In the genomic region with DNA sequence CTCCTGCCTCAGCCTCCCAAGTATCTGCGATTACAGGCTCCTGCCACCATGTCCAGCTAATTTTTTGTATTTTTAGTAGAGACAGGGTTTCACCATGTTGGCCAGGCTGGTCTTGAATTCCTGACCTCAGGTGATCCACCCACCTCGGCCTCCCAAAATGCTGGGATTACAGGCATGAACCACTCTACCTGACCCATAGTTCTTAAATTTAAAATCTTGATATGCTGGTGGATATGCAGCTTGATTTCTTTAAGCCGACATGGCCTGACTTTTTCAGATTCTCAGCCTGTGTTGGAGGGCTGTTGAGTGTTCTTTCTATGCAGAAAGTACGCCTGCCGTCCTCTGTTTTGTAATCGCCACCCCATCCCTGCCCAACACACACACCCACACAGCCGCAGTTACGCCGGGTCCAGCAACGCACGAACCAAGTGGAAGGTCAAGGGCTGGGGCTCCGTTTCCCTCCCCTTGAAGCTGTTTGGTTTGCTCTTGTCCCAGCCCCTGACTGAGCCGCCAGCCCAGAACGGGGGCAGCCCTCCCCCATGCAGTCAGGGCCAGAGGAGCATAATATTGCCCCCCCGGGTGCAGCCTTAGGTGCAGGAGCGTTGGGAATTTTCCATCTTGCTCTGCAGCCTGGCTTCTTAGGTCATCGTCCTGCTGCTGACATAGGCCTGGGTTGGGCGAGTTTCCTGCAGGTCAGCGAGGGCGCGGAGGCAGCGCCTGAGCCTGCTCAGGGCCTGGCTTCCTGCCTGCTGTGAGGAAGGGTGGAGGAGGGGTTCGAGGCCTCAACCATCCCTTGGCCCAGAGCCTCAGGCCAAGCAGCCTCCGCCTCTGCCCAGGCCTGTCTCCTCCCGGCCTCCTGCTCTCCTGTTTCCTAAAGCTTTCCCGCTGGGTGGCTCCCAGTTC, we compare ENCODE assay signal across 1 cellular context.
TF ChIP-seq lines count a peak whose summit lies in the region.

No MANE protein-coding gene starts in this region.

TF ChIP-seq in HepG2, 621 proteins besides CTCF, POLR2A, EP300 and RAD21 (continued from another document and continues in another):
- TF ChIP-seq MLX (CRISPR knock-in tag; IDR thresholded peaks at IDR 0.05) (peak; percentile 89), KDM5A (IDR thresholded peaks at IDR 0.05; ENCODE audit: borderline replicate concordance, low read length) (peak; percentile 63; the same call in 1 of the 2 replicates), NFE2L1 (CRISPR knock-in tag; IDR thresholded peaks at IDR 0.05; ENCODE audit: borderline replicate concordance) (no peak), RARG (CRISPR knock-in tag; IDR thresholded peaks at IDR 0.05; ENCODE audit: low read depth) (peak; percentile 96), ATF7 (IDR thresholded peaks at IDR 0.05) (no peak), ATF7 (CRISPR knock-in tag; IDR thresholded peaks at IDR 0.05) (peak; percentile 99), ZSCAN5A (CRISPR knock-in tag; IDR thresholded peaks at IDR 0.05; ENCODE audit: borderline replicate concordance) (peak; percentile 98), RBM39 (IDR thresholded peaks at IDR 0.05; ENCODE audit: low read depth, low read length, poor library complexity, severe bottlenecking) (peak; percentile 98), ARID5B (CRISPR knock-in tag; IDR thresholded peaks at IDR 0.05) (peak; percentile 100), NFIC (IDR thresholded peaks at IDR 0.05; ENCODE audit: low read length) (no peak), SATB2 (CRISPR knock-in tag; IDR thresholded peaks at IDR 0.05) (peak; percentile 88), SMYD3 (CRISPR knock-in tag; IDR thresholded peaks at IDR 0.05) (peak; percentile 100), GLMP (CRISPR knock-in tag; IDR thresholded peaks at IDR 0.05; ENCODE audit: borderline replicate concordance) (no peak), ZBTB37 (CRISPR knock-in tag; IDR thresholded peaks at IDR 0.05) (peak; percentile 97), SOX6 (IDR thresholded peaks at IDR 0.05) (no peak), SOX6 (CRISPR knock-in tag; IDR thresholded peaks at IDR 0.05) (peak; percentile 98), MLLT10 (CRISPR knock-in tag; IDR thresholded peaks at IDR 0.05) (no peak), ZNF574 (CRISPR knock-in tag; IDR thresholded peaks at IDR 0.05) (peak; percentile 95), TEAD3 (CRISPR knock-in tag; optimal IDR thresholded peaks at IDR 0.05; ENCODE audit: borderline replicate concordance) (peak; percentile 94), CEBPB (IDR thresholded peaks at IDR 0.05; ENCODE audit: borderline replicate concordance, low read depth, low read length) (peak; percentile 87), TERF1 (CRISPR knock-in tag; IDR thresholded peaks at IDR 0.05) (no peak), FOXA1 (IDR thresholded peaks at IDR 0.05) (no peak), FOXA1 (CRISPR knock-in tag; IDR thresholded peaks at IDR 0.05) (peak; percentile 87), GATAD1 (CRISPR knock-in tag; IDR thresholded peaks at IDR 0.05) (peak; percentile 88), SAFB2 (CRISPR knock-in tag; IDR thresholded peaks at IDR 0.05; ENCODE audit: borderline replicate concordance, low read depth) (peak; percentile 98; the same call in 1 of the 2 replicates), PAF1 (CRISPR knock-in tag; IDR thresholded peaks at IDR 0.05) (no peak), ISX (CRISPR knock-in tag; conservative IDR thresholded peaks at IDR 0.05) (no peak), AGO2 (optimal IDR thresholded peaks at IDR 0.05; ENCODE audit: low read depth, low read length) (peak; percentile 88), ZNF225 (CRISPR knock-in tag; IDR thresholded peaks at IDR 0.05) (peak; percentile 97), ZBTB7B (CRISPR knock-in tag; IDR thresholded peaks at IDR 0.05) (peak; percentile 100), ZFP82 (CRISPR knock-in tag; IDR thresholded peaks at IDR 0.05; ENCODE audit: borderline replicate concordance) (no peak), ZNF44 (CRISPR knock-in tag; IDR thresholded peaks at IDR 0.05) (no peak), KDM3A (CRISPR knock-in tag; IDR thresholded peaks at IDR 0.05; ENCODE audit: low read depth) (peak; percentile 99), MXI1 (IDR thresholded peaks at IDR 0.05; ENCODE audit: borderline replicate concordance, low read depth, low read length) (peak; percentile 42; the same call in 1 of the 3 replicates), THAP11 (CRISPR knock-in tag; IDR thresholded peaks at IDR 0.05) (peak; percentile 89), REXO4 (CRISPR knock-in tag; IDR thresholded peaks at IDR 0.05; ENCODE audit: borderline replicate concordance) (no peak), MED8 (CRISPR knock-in tag; IDR thresholded peaks at IDR 0.05; ENCODE audit: insufficient replicate concordance) (peak; percentile 98)
- TF ChIP-seq, protein P1, sequence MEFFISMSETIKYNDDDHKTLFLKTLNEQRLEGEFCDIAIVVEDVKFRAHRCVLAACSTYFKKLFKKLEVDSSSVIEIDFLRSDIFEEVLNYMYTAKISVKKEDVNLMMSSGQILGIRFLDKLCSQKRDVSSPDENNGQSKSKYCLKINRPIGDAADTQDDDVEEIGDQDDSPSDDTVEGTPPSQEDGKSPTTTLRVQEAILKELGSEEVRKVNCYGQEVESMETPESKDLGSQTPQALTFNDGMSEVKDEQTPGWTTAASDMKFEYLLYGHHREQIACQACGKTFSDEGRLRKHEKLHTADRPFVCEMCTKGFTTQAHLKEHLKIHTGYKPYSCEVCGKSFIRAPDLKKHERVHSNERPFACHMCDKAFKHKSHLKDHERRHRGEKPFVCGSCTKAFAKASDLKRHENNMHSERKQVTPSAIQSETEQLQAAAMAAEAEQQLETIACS (CRISPR knock-in tag; IDR thresholded peaks at IDR 0.05), result peak; percentile 17; the same call in 1 of the 2 replicates
- TF ChIP-seq, protein P2, sequence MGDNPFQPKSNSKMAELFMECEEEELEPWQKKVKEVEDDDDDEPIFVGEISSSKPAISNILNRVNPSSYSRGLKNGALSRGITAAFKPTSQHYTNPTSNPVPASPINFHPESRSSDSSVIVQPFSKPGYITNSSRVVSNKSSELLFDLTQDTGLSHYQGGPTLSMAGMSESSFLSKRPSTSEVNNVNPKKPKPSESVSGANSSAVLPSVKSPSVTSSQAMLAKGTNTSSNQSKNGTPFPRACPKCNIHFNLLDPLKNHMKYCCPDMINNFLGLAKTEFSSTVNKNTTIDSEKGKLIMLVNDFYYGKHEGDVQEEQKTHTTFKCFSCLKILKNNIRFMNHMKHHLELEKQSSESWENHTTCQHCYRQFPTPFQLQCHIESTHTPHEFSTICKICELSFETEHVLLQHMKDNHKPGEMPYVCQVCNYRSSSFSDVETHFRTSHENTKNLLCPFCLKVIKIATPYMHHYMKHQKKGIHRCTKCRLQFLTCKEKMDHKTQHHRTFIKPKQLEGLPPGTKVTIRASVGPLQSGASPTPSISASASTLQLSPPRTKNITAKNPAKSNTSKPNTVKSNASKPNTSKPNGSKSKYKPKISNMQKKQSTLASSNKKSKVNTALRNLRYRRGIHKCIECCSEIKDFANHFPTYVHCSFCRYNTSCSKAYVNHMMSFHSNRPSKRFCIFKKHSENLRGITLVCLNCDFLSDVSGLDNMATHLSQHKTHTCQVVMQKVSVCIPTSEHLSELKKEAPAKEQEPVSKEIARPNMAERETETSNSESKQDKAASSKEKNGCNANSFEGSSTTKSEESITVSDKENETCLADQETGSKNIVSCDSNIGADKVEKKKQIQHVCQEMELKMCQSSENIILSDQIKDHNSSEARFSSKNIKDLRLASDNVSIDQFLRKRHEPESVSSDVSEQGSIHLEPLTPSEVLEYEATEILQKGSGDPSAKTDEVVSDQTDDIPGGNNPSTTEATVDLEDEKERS (CRISPR knock-in tag; IDR thresholded peaks at IDR 0.05), result peak; percentile 99
- TF ChIP-seq, protein P3, sequence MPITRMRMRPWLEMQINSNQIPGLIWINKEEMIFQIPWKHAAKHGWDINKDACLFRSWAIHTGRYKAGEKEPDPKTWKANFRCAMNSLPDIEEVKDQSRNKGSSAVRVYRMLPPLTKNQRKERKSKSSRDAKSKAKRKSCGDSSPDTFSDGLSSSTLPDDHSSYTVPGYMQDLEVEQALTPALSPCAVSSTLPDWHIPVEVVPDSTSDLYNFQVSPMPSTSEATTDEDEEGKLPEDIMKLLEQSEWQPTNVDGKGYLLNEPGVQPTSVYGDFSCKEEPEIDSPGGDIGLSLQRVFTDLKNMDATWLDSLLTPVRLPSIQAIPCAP (CRISPR knock-in tag; IDR thresholded peaks at IDR 0.05; ENCODE audit: low read depth), result peak; percentile 75; the same call in 1 of the 2 replicates
